3 cellular contexts compared by ENCODE assay signal in the genomic region with DNA sequence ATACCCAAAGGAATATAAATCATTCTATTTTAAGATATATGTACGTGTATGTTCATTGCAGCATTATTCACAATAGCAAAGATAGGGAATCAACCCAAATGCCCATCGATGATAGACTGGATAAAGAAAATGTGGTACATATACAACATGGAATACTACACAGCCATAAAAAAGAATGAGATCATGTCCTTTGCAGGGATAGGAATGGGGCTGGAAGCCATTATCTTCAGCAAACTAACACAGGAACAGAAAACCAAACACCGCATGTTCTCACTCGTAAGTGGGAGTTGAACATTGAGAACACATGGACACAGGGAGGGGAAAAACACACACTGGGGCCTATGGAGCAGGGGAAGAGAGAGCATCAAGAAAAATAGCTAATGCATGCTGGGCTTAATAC. TPM values are rescaled to one million over a fixed set of nuclear protein-coding genes. Genes with fewer than 3 reads are reported as not detected.
"Had no signal": no experiment of that assay in that cellular context is flagged by ENCODE, and none has a peak within 500 bp of the region (broad histone marks: within the 10 kb centered on the region; RNA-seq: fewer than 3 reads in every experiment).

No MANE protein-coding gene starts in this region.

RNA-seq across cellular contexts. Expression of a gene that starts 18.9 kb away (rescaled TPM):
- total RNA-seq: HT1080, IMR-90 had no signal
- polyA plus RNA-seq: IgD-negative memory B cell had no signal
